Comparison of ENCODE assay signal across 9 cellular contexts in genomic region chr1:228405979-228406265, GRCh38. TPM values are rescaled to one million over a fixed set of nuclear protein-coding genes. Genes with fewer than 3 reads are reported as not detected.
DNase-seq lines count a peak whose midpoint lies in the region; ATAC-seq and TF ChIP-seq lines count a peak whose summit lies in the region.
"Had no signal": no experiment of that assay in that cellular context is flagged by ENCODE, and none has a peak within 500 bp of the region (broad histone marks: within the 10 kb centered on the region; RNA-seq: fewer than 3 reads in every experiment).

No MANE protein-coding gene starts in this region.

- H3K4me1 ChIP-seq in adipocyte (ENCODE audit: control insufficient read depth, insufficient read depth, low read length) (peaks cover 32% of the 10 kb centered on the region), tibial nerve (peaks cover 0 to 66% (median 30%) of the 10 kb centered on the region in 4 donors)

- peak overlapping the region; percentile 97 for H3K4me3 Mint-ChIP-seq in activated CD4-positive, alpha-beta T cell treated with anti-CD3 and anti-CD28 coated beads, Interleukin-2, amount 10 ng/mL, durations not matched to agents 7 days and 5 days

- peak; percentile 35 for ATAC-seq in HG03175 (IDR thresholded peaks at IDR 0.05; ENCODE audit: unreplicated experiment)

- peak overlapping the region; percentile 93 for H3K9ac ChIP-seq in adipocyte (ENCODE audit: low read length)

- no peak for TF ChIP-seq CTCF in tibial nerve (IDR thresholded peaks at IDR 0.05)

- WGBS in tibial nerve, 2 donors: 0% methylated on average over 4 to 21 of the region's 25 CpGs

- CTCF ChIA-PET in activated CD4-positive, alpha-beta T cell treated with anti-CD3 and anti-CD28 coated beads, Interleukin-2, amount 10 ng/mL, durations not matched to agents 7 days and 5 days (lab: Charles Lee): interaction anchor here (0.5 to 1.1 kb wide), 6 partner anchors 11 to 613 kb away, joined by 3 to 6 read pairs (median 4); no protein-coding TSS in a partner anchor

- peaks cover 56% of the 10 kb centered on the region for H3K4me1 Mint-ChIP-seq in activated CD4-positive, alpha-beta T cell treated with anti-CD3 and anti-CD28 coated beads, Interleukin-2, amount 10 ng/mL, durations not matched to agents 7 days and 5 days

- no peaks in the 10 kb centered on the region for H3K27me3 ChIP-seq in adipocyte (replicated peaks; ENCODE audit: control insufficient read depth, insufficient read depth, low read length)
- no peaks in the 10 kb centered on the region for H3K27me3 ChIP-seq in tibial nerve

- no peaks in the 10 kb centered on the region for H3K9me3 Mint-ChIP-seq in activated CD4-positive, alpha-beta T cell treated with anti-CD3 and anti-CD28 coated beads, Interleukin-2, amount 10 ng/mL, durations not matched to agents 7 days and 5 days

- H3K36me3 ChIP-seq in adipocyte (ENCODE audit: control insufficient read depth, insufficient read depth, low read length, severe bottlenecking): peaks cover 13% of the 10 kb centered on the region
- H3K36me3 ChIP-seq in tibial nerve: peaks cover 0 to 31% (median 0%) of the 10 kb centered on the region in 3 donors

- H3K4me3 ChIP-seq in adipocyte (ENCODE audit: low read length) (peak overlapping the region; percentile 94), tibial nerve (peak overlapping the region; percentile 85 to 93 (median 92))

- no peaks in the 10 kb centered on the region for H3K27me3 Mint-ChIP-seq in activated CD4-positive, alpha-beta T cell treated with anti-CD3 and anti-CD28 coated beads, Interleukin-2, amount 10 ng/mL, durations not matched to agents 7 days and 5 days

- no peak for TF ChIP-seq EP300 in tibial nerve (IDR thresholded peaks at IDR 0.05)

- no peak for TF ChIP-seq POLR2A in tibial nerve (IDR thresholded peaks at IDR 0.05)

- H3K9me3 ChIP-seq in adipocyte (ENCODE audit: control insufficient read depth, low read length): no peaks in the 10 kb centered on the region
- H3K9me3 ChIP-seq in tibial nerve: no peaks in the 10 kb centered on the region

- peaks cover 35% of the 10 kb centered on the region for H3K36me3 Mint-ChIP-seq in activated CD4-positive, alpha-beta T cell treated with anti-CD3 and anti-CD28 coated beads, Interleukin-2, amount 10 ng/mL, durations not matched to agents 7 days and 5 days (ENCODE audit: low read depth)

- peak overlapping the region; percentile 92 for H3K27ac Mint-ChIP-seq in activated CD4-positive, alpha-beta T cell treated with anti-CD3 and anti-CD28 coated beads, Interleukin-2, amount 10 ng/mL, durations not matched to agents 7 days and 5 days

- POLR2A ChIA-PET in activated CD4-positive, alpha-beta T cell treated with anti-CD3 and anti-CD28 coated beads, Interleukin-2, amount 10 ng/mL, durations not matched to agents 7 days and 5 days (lab: Charles Lee): interaction anchor here (0.6 to 1.8 kb wide), 3 partner anchors 51 to 58 kb away, joined by 4 to 6 read pairs (median 4); a partner anchor contains a TSS

- peak overlapping the region in 3 of 4 donors; percentile 10 to 89 (median 89) for H3K27ac ChIP-seq in tibial nerve

- no peak for DNase-seq in activated CD4-positive, alpha-beta T cell treated with anti-CD3 and anti-CD28 coated beads, Interleukin-2, amount 10 ng/mL, durations not matched to agents 7 days and 5 days
- DNase-seq in activated CD4-positive, alpha-beta T cell treated with anti-CD3 and anti-CD28 coated beads, Interleukin-2, amount 50 U/mL, for 1 hour: no peak
- no peak for DNase-seq in adipocyte (ENCODE audit: low read depth)
- peak; percentile 65 for DNase-seq in left kidney (ENCODE audit: low read depth, low spot score)
- no peak for DNase-seq in tibial nerve (ENCODE audit: low spot score in 2 of 2)
- DNase-seq in NCI-H1436 (lab: John Stamatoyannopoulos, UW): no peak
- DNase-seq in HPDE6-E6E7 (ENCODE audit: extremely low spot score): no peak

RNA-seq across cellular contexts. Expression of gene TRIM11, which starts 0.7 kb away (rescaled TPM):
- total RNA-seq in activated CD4-positive, alpha-beta T cell treated with anti-CD3 and anti-CD28 coated beads, Interleukin-2, amount 10 ng/mL, durations not matched to agents 7 days and 5 days: 10 to 100 TPM; 54.4 to 62.4 TPM
- total RNA-seq in tibial nerve: 10 to 100 TPM; 19.9 to 32.8 (median 23.9) TPM

RNA-seq across cellular contexts. Expression of gene TRIM17, which starts 10.7 kb away (rescaled TPM):
- total RNA-seq in activated CD4-positive, alpha-beta T cell treated with anti-CD3 and anti-CD28 coated beads, Interleukin-2, amount 10 ng/mL, durations not matched to agents 7 days and 5 days: under 1 TPM; 0.73 to 0.99 TPM
- total RNA-seq in tibial nerve: 1 to 10 TPM in 2 of 4 donors, under 1 TPM in 1, not detected in 1; 0.63 to 4.2 (median 1.4) TPM
- total RNA-seq: glomerular endothelial cell had no signal
